1 cellular context compared by ENCODE assay signal in genomic region chr18:46677609-46678470, GRCh38.
TF ChIP-seq lines count a peak whose summit lies in the region.

No MANE protein-coding gene starts in this region.

TF ChIP-seq in H1, 55 proteins besides CTCF, POLR2A, EP300 and RAD21:
- no peak for TF ChIP-seq SIRT6 (IDR thresholded peaks at IDR 0.05; ENCODE audit: low read length)
- no peak for TF ChIP-seq KDM4A (IDR thresholded peaks at IDR 0.05; ENCODE audit: low read depth, low read length, severe bottlenecking)
- TF ChIP-seq RFX5 (IDR thresholded peaks at IDR 0.05; ENCODE audit: borderline replicate concordance, low read depth, low read length): no peak
- TF ChIP-seq SAP30 (IDR thresholded peaks at IDR 0.05; ENCODE audit: insufficient read depth, insufficient replicate concordance, low read length): no peak
- TF ChIP-seq EGR1 (IDR thresholded peaks at IDR 0.05; ENCODE audit: borderline replicate concordance, low read depth, low read length): no peak
- TF ChIP-seq HDAC2 (IDR thresholded peaks at IDR 0.05; ENCODE audit: borderline replicate concordance in 1 of 2, low read depth in 2 of 2, low read length in 2 of 2): no peak
- no peak for TF ChIP-seq PHF8 (conservative IDR thresholded peaks at IDR 0.05; ENCODE audit: low read depth, low read length)
